In the genomic region with DNA sequence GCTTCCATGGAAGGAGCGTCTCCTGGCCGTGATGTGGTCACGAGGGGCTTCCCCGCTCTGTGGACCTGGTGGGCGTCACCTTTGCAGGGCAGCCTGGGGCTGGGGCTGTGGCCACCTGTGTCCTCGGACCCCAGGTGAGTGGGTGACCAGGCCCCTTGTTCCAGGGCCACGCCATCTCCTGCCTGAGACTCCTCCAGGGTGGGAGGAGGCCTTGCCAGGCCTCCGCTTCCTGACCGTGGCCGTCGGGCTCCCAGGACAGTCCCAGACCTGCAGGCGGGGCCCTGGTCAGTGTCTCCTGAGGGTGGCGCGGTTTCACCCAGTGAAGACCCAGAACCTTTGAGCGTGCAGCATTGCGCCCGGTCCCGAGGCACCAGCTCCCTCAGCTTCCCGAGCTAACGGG, we compare ENCODE assay signal across 29 cellular contexts. TPM values are rescaled to one million over a fixed set of nuclear protein-coding genes. Genes with fewer than 3 reads are reported as not detected.
A peak's percentile ranks its signal among the peaks of the same experiment; 100 is the strongest.
DNase-seq lines count a peak whose midpoint lies in the region; ATAC-seq, FAIRE-seq and TF ChIP-seq lines count a peak whose summit lies in the region.
"Had no signal": no experiment of that assay in that cellular context is flagged by ENCODE, and none has a peak within 500 bp of the region (broad histone marks: within the 10 kb centered on the region; RNA-seq: fewer than 3 reads in every experiment).

No MANE protein-coding gene starts in this region.

- no peak overlapping the region for H3K27ac ChIP-seq in kidney (ENCODE audit: low read depth in 2 of 2, low read length in 2 of 2)
- H3K27ac ChIP-seq: 22Rv1, A549, BLaER1 had no signal

- no peak overlapping the region for H3K9ac ChIP-seq in kidney (ENCODE audit: low read length in 2 of 2)
- H3K9ac ChIP-seq: BLaER1 had no signal

- no peak for ATAC-seq in Right ventricle myocardium inferior
- no peak for ATAC-seq in left cardiac atrium
- ATAC-seq: A549, GM12878 had no signal

- no peaks in the 10 kb centered on the region for H3K9me3 Mint-ChIP-seq in chondrocyte (ENCODE audit: low read depth)
- H3K9me3 Mint-ChIP-seq: CD14-positive monocyte; CD4-positive, alpha-beta memory T cell; CD4-positive, CD25-positive, alpha-beta regulatory T cell; CD8-positive, alpha-beta memory T cell had no signal

- intact Hi-C loops in Right ventricle myocardium inferior (cut with DNase I), result no loop called here
- intact Hi-C loops in left cardiac atrium (cut with DNase I), result no loop called here
- intact Hi-C loops in kidney (cut with DNase I), result no loop called here
- intact Hi-C loops in lower leg skin (cut with DNase I; ENCODE audit: low total_unique reads), result no loop called here

- TF ChIP-seq CTCF in chondrocyte (IDR thresholded peaks at IDR 0.05), result no peak
- TF ChIP-seq CTCF in kidney (IDR thresholded peaks at IDR 0.05; ENCODE audit: borderline replicate concordance, extremely low read depth, insufficient read depth), result no peak
- no peak for TF ChIP-seq CTCF in lower leg skin (IDR thresholded peaks at IDR 0.05)

- H3K4me3 ChIP-seq in kidney (ENCODE audit: low read length in 2 of 2) (no peak overlapping the region), lower leg skin (ENCODE audit: low read depth, poor library complexity, severe bottlenecking) (no peak overlapping the region)
- H3K4me3 ChIP-seq: A549, BLaER1, GM12878 had no signal

- TF ChIP-seq POLR2A in lower leg skin (IDR thresholded peaks at IDR 0.05), result no peak

- peak; percentile 42 for DNase-seq in Right ventricle myocardium inferior (ENCODE audit: missing footprints)
- DNase-seq in left cardiac atrium, result no peak
- peak; percentile 84 for DNase-seq in chondrocyte (ENCODE audit: low spot score)
- peak; percentile 59 for DNase-seq in kidney
- no peak for DNase-seq in AML-193 (lab: John Stamatoyannopoulos, UW)
- no peak for DNase-seq in lower leg skin (ENCODE audit: low spot score in 2 of 2)
- DNase-seq: BE2C; C1 segment of cervical spinal cord; CD4-positive, CD25-positive, alpha-beta regulatory T cell; CD8-positive, alpha-beta memory T cell; COR-L47; DMS 273 treated with DMSO at 0.1 percent for 48 hours; DMS153; DMS53; DMS79; DND-41; EL; GDM1 had no signal

- no peaks in the 10 kb centered on the region for H3K4me1 Mint-ChIP-seq in chondrocyte (ENCODE audit: low read depth)
- H3K4me1 Mint-ChIP-seq: CD14-positive monocyte; CD4-positive, CD25-positive, alpha-beta regulatory T cell had no signal

- WGBS in lower leg skin, 2 donors, result 85 to 94% methylated on average over 13 to 20 of the region's 20 CpGs

- no peak overlapping the region for H3K27ac Mint-ChIP-seq in chondrocyte (ENCODE audit: unreplicated experiment)
- H3K27ac Mint-ChIP-seq: CD14-positive monocyte; CD4-positive, alpha-beta memory T cell; CD4-positive, CD25-positive, alpha-beta regulatory T cell; CD8-positive, alpha-beta memory T cell had no signal

- H3K9me3 ChIP-seq in kidney (ENCODE audit: control insufficient read depth in 1 of 2, low read length in 2 of 2), result no peaks in the 10 kb centered on the region
- H3K9me3 ChIP-seq: A549, BE2C, BLaER1 had no signal

- H3K4me3 Mint-ChIP-seq in chondrocyte (ENCODE audit: unreplicated experiment), result no peak overlapping the region
- H3K4me3 Mint-ChIP-seq: CD14-positive monocyte; CD4-positive, alpha-beta memory T cell; CD4-positive, CD25-positive, alpha-beta regulatory T cell; CD8-positive, alpha-beta memory T cell had no signal

- H3K4me1 ChIP-seq in kidney (ENCODE audit: control insufficient read depth in 1 of 2, insufficient read depth in 1 of 2, low read depth in 1 of 2, low read length in 2 of 2), result no peaks in the 10 kb centered on the region
- H3K4me1 ChIP-seq: A549, BE2C had no signal

- H3K36me3 ChIP-seq in kidney (ENCODE audit: control insufficient read depth in 1 of 2, insufficient read depth in 2 of 2, low read length in 2 of 2), result no peaks in the 10 kb centered on the region
- H3K36me3 ChIP-seq: BE2C, BLaER1 had no signal

- no peaks in the 10 kb centered on the region for H3K36me3 Mint-ChIP-seq in chondrocyte (ENCODE audit: low read depth)
- H3K36me3 Mint-ChIP-seq: CD14-positive monocyte; CD4-positive, alpha-beta memory T cell; CD4-positive, CD25-positive, alpha-beta regulatory T cell; CD8-positive, alpha-beta memory T cell had no signal

- peaks cover 11% of the 10 kb centered on the region for H3K27me3 Mint-ChIP-seq in chondrocyte (ENCODE audit: low read depth)
- H3K27me3 Mint-ChIP-seq: CD4-positive, alpha-beta memory T cell; CD4-positive, CD25-positive, alpha-beta regulatory T cell had no signal

- no peak for FAIRE-seq in kidney (lab: Jason Lieb, UNC)
- FAIRE-seq: A549, GM12878, GM12892, GM18507 had no signal

RNA-seq across cellular contexts. Expression of gene UTF1, which starts 20.4 kb away (rescaled TPM):
- not detected for total RNA-seq in Right ventricle myocardium inferior
- not detected for total RNA-seq in left cardiac atrium
- total RNA-seq in chondrocyte, result not detected in 3 replicates
- not detected for total RNA-seq in kidney
- not detected for polyA plus RNA-seq in kidney (ENCODE audit: insufficient read depth, low read depth, low replicate concordance)
- not detected for total RNA-seq in lower leg skin
- total RNA-seq: A172; CD4-positive, alpha-beta memory T cell; CD4-positive, CD25-positive, alpha-beta regulatory T cell; CD8-positive, alpha-beta memory T cell; Daoy; G401; GM12878 had no signal
- polyA plus RNA-seq: A549; CD4-positive, alpha-beta memory T cell; CD4-positive, CD25-positive, alpha-beta regulatory T cell; CD8-positive, alpha-beta memory T cell; GM12878 had no signal

RNA-seq across cellular contexts. Expression of gene VENTX, which starts 28.0 kb away (rescaled TPM):
- total RNA-seq in Right ventricle myocardium inferior, result 0.54 TPM
- 1 to 10 TPM; 1.3 TPM for total RNA-seq in left cardiac atrium
- not detected in 3 replicates for total RNA-seq in chondrocyte
- total RNA-seq in kidney, result 3.3 TPM
- polyA plus RNA-seq in kidney (ENCODE audit: insufficient read depth, low read depth, low replicate concordance), result 0.39 TPM
- under 1 TPM in 2 of 4 donors, not detected in 2; 0.42 to 0.65 TPM for total RNA-seq in lower leg skin
- total RNA-seq: A172; CD4-positive, alpha-beta memory T cell; CD4-positive, CD25-positive, alpha-beta regulatory T cell; CD8-positive, alpha-beta memory T cell; Daoy; G401; GM12878 had no signal
- polyA plus RNA-seq: A549; CD4-positive, alpha-beta memory T cell; CD4-positive, CD25-positive, alpha-beta regulatory T cell; CD8-positive, alpha-beta memory T cell had no signal

RNA-seq across cellular contexts. Expression of gene KNDC1, which starts 49.6 kb away (rescaled TPM):
- total RNA-seq in Right ventricle myocardium inferior (not detected), left cardiac atrium (under 1 TPM; 0.34 to 0.50 TPM), chondrocyte (0.24 to 0.72 TPM (median 0.55 TPM) in 3 replicates), kidney (8.7 TPM), lower leg skin (under 1 TPM; 0.19 to 0.59 (median 0.39) TPM)
- polyA plus RNA-seq in kidney (ENCODE audit: insufficient read depth, low read depth, low replicate concordance), result 0.43 TPM
- total RNA-seq: CD8-positive, alpha-beta memory T cell; Daoy had no signal
- polyA plus RNA-seq: CD4-positive, CD25-positive, alpha-beta regulatory T cell had no signal

Comparison
In these comparisons a context has a peak if more than half of its experiments do, and no peak if none do; other contexts are left out.
1. DNase-seq: peak in Right ventricle myocardium inferior (single experiment), chondrocyte (single experiment) and kidney (single experiment); none in left cardiac atrium (single experiment), AML-193 (0 of 2) and lower leg skin (0 of 2).